ENCODE assay signal across 29 cellular contexts in the genomic region with DNA sequence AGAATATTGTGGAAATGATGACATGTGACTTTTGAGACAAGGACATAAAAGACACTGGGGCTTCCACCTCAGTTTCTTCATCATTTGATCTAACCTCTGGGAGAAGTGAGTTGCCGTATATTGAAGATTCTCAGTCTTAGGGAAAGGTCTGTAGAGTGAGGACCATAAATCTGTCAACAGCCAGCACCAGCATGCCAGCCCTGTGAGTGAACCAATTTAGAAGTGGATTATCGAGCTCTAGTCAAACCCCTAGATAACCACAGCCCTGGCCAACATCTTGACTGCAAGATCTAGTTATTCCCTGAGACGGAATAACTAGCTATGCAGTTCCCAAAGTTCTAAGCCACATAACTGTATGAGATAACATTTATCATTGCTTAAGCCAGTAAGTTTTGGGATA.
"Had no signal": no experiment of that assay in that cellular context is flagged by ENCODE, and none has a peak within 500 bp of the region (broad histone marks: within the 10 kb centered on the region; RNA-seq: fewer than 3 reads in every experiment).

No MANE protein-coding gene starts in this region.

- ATAC-seq: activated CD8-positive, alpha-beta T cell treated with anti-CD3 and anti-CD28 coated beads for 36 hours; activated naive CD4-positive, alpha-beta T cell treated with anti-CD3 and anti-CD28 coated beads, Interleukin-2, amount 50 U/mL, for 72 hours; activated T-cell treated with anti-CD3 and anti-CD28 coated beads, Interleukin-2, amount 50 U/mL, for 72 hours; body of pancreas; Panc1 had no signal

- H3K27ac ChIP-seq: adrenal gland, body of pancreas, breast epithelium, KMS-11, SJCRH30, SK-N-MC had no signal

- DNase-seq: activated CD4-positive, alpha-beta T cell treated with anti-CD3 and anti-CD28 coated beads, Interleukin-2, amount 10 ng/mL, durations not matched to agents 24 days and 14 days; activated CD4-positive, alpha-beta T cell treated with anti-CD3 and anti-CD28 coated beads, Interleukin-2, amount 50 U/mL, for 4 hours; activated CD8-positive, alpha-beta T cell treated with anti-CD3 and anti-CD28 coated beads for 36 hours; activated gamma-delta T cell treated with Interleukin-2 at 50 U/mL for 16 hours; activated naive CD4-positive, alpha-beta T cell treated with anti-CD3 and anti-CD28 coated beads for 36 hours; activated T-cell treated with anti-CD3 and anti-CD28 coated beads, Interleukin-2, amount 50 U/mL, for 1 hour; activated T-cell treated with anti-CD3 and anti-CD28 coated beads, Interleukin-2, amount 50 U/mL, for 72 hours; adrenal gland; body of pancreas; caudate nucleus; cerebellar nuclear complex; MM.1S; MV-4-11; NCI-H1092; NCI-H1417; NCI-H146; NCI-H187; NCI-H2029 treated with DMSO at 0.1 percent for 48 hours; NCI-H345; NCI-H526 treated with DMSO at 0.1 percent for 48 hours; NCI-H774; SHP77; T1000 had no signal

- H3K4me3 ChIP-seq: adrenal gland, body of pancreas, breast epithelium, SJCRH30, SK-N-MC had no signal

- H3K36me3 ChIP-seq: adrenal gland, breast epithelium, SJCRH30 had no signal

- H3K27me3 ChIP-seq: adrenal gland, body of pancreas, breast epithelium, SJCRH30 had no signal

- H3K4me1 ChIP-seq: adrenal gland, body of pancreas, breast epithelium, SJCRH30 had no signal

- H3K9me3 ChIP-seq: adrenal gland, body of pancreas, breast epithelium, SJCRH30 had no signal
